In the genomic region with DNA sequence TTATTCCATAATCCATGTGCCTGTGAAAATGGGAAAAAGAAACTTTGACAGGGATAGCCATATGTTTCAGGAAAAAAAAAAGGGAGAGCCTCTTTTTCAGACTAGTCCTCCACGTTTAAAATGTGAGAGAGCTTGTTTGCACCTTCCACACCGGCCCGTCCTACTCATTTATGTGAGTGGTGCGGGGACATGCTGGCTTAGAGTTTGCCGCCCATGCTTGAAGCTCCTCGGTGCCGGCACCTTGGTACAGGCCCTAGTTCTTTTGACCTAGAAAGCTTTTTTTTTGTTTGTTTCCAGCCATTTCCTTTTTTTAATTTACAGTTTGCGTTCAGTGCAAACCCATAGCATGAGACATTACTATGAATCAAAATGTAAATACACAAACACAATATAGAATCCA, we compare ENCODE assay signal across 16 cellular contexts.
"Had no signal": no experiment of that assay in that cellular context is flagged by ENCODE, and none has a peak within 500 bp of the region (broad histone marks: within the 10 kb centered on the region; RNA-seq: fewer than 3 reads in every experiment).

No MANE protein-coding gene starts in this region.

- H3K27ac Mint-ChIP-seq: activated CD4-positive, alpha-beta T cell treated with anti-CD3 and anti-CD28 coated beads for 36 hours had no signal

- DNase-seq: activated CD4-positive, alpha-beta T cell treated with anti-CD3 and anti-CD28 coated beads for 36 hours; activated CD4-positive, alpha-beta T cell treated with anti-CD3 and anti-CD28 coated beads, Interleukin-2, amount 50 U/mL, for 48 hours; activated naive CD4-positive, alpha-beta T cell; activated naive CD8-positive, alpha-beta T cell treated with anti-CD3 and anti-CD28 coated beads for 36 hours; activated T-cell treated with anti-CD3 and anti-CD28 coated beads for 4 hours; amniotic stem cell; psoas muscle; stimulated activated CD4-positive, alpha-beta T cell treated with anti-CD3 and anti-CD28 coated beads, Interleukin-2, amount 100 ng/mL, for 24 hours; stimulated activated naive CD8-positive, alpha-beta T cell treated with anti-CD3 and anti-CD28 coated beads, Interleukin-15, Interleukin-2, amounts not matched to agents 100 U/mL and 50 U/mL, for 24 hours had no signal

- H3K4me1 Mint-ChIP-seq: activated CD4-positive, alpha-beta T cell treated with anti-CD3 and anti-CD28 coated beads for 36 hours had no signal

- H3K9me3 Mint-ChIP-seq: activated naive CD8-positive, alpha-beta T cell treated with anti-CD3 and anti-CD28 coated beads for 36 hours; neural crest cell had no signal

- H3K4me3 Mint-ChIP-seq: activated CD4-positive, alpha-beta T cell treated with anti-CD3 and anti-CD28 coated beads for 36 hours; activated naive CD8-positive, alpha-beta T cell treated with anti-CD3 and anti-CD28 coated beads for 36 hours; mesothelial cell of epicardium; neural crest cell; T-helper 1 cell treated with Interleukin-12 subunit alpha and Interleukin-12 subunit beta and Interleukin-4 antibody, amounts not matched to agents 30 μg/mL and 1 μg/mL, for 36 hours had no signal

- H3K27ac ChIP-seq: colonic mucosa, foreskin keratinocyte, ovary, psoas muscle, tibial nerve had no signal

- H3K27me3 ChIP-seq: colonic mucosa, foreskin keratinocyte, ovary, tibial nerve had no signal

- H3K27me3 Mint-ChIP-seq: activated CD4-positive, alpha-beta T cell treated with anti-CD3 and anti-CD28 coated beads for 36 hours; activated naive CD8-positive, alpha-beta T cell treated with anti-CD3 and anti-CD28 coated beads for 36 hours had no signal
